8 cellular contexts compared by ENCODE assay signal in genomic region chr17:33927732-33928133, GRCh38.
DNase-seq lines count a peak whose midpoint lies in the region; ATAC-seq, FAIRE-seq and TF ChIP-seq lines count a peak whose summit lies in the region.

No MANE protein-coding gene starts in this region.

- no peak for ATAC-seq in sciatic nerve
- no peak for ATAC-seq in GM18517 (IDR thresholded peaks at IDR 0.05; ENCODE audit: unreplicated experiment)
- ATAC-seq in gastrocnemius medialis, result no peak

- H3K27me3 ChIP-seq in gastrocnemius medialis, result no peaks in the 10 kb centered on the region

- in situ Hi-C loops in G401 (cut with HindIII; ENCODE audit: low sequenced_read_pairs) (no loop called here), gastrocnemius medialis (cut with MboI; ENCODE audit: low sequenced_read_pairs in 4 of 4) (loop anchor here in 2 of 4 donors (25.0 kb wide), 2 partner anchors 160 to 210 kb away; no protein-coding TSS in a partner anchor)

- TF ChIP-seq POLR2A in gastrocnemius medialis (IDR thresholded peaks at IDR 0.05), result no peak

- DNase-seq in G401 (ENCODE audit: low spot score) (peak; percentile 72), HPDE6-E6E7 (ENCODE audit: extremely low spot score) (peak; percentile 5), RWPE1 (ENCODE audit: low spot score) (peak; percentile 60), kidney (no peak), sciatic nerve (ENCODE audit: low spot score) (no peak), glomerular visceral epithelial cell (ENCODE audit: extremely low spot score) (no peak), gastrocnemius medialis (no peak)

- no peaks in the 10 kb centered on the region for H3K4me1 ChIP-seq in kidney (ENCODE audit: control insufficient read depth in 1 of 2, insufficient read depth in 1 of 2, low read depth in 1 of 2, low read length in 2 of 2)
- H3K4me1 ChIP-seq in gastrocnemius medialis, result no peaks in the 10 kb centered on the region

- H3K4me3 ChIP-seq in kidney (ENCODE audit: low read length in 2 of 2) (no peak overlapping the region), gastrocnemius medialis (no peak overlapping the region)

- H3K9me3 ChIP-seq in kidney (ENCODE audit: control insufficient read depth in 1 of 2, low read length in 2 of 2) (no peaks in the 10 kb centered on the region), gastrocnemius medialis (no peaks in the 10 kb centered on the region)

- intact Hi-C loops in kidney (cut with DNase I) (no loop called here), sciatic nerve (cut with DNase I) (no loop called here), gastrocnemius medialis (cut with DNase I; ENCODE audit: low total_unique reads) (loop anchor here (5.0 kb wide), 1 partner anchor 220 kb away; no protein-coding TSS in a partner anchor)

- CTCF ChIA-PET in RWPE1 (lab: Yijun Ruan, JAX), result no interaction called here

- H3K9ac ChIP-seq in kidney (ENCODE audit: low read length in 2 of 2), result no peak overlapping the region

- no peak for FAIRE-seq in kidney (lab: Jason Lieb, UNC)

- POLR2A ChIA-PET in RWPE1 (lab: Yijun Ruan, JAX; ENCODE audit: low non-redundant PET), result no interaction called here

- no peaks in the 10 kb centered on the region for H3K36me3 ChIP-seq in kidney (ENCODE audit: control insufficient read depth in 1 of 2, insufficient read depth in 2 of 2, low read length in 2 of 2)
- H3K36me3 ChIP-seq in gastrocnemius medialis, result no peaks in the 10 kb centered on the region

- TF ChIP-seq CTCF in RWPE1 (conservative IDR thresholded peaks at IDR 0.05; ENCODE audit: low read depth) (no peak), kidney (IDR thresholded peaks at IDR 0.05; ENCODE audit: borderline replicate concordance, extremely low read depth, insufficient read depth) (peak; percentile 16), gastrocnemius medialis (IDR thresholded peaks at IDR 0.05 in 4 of 5, conservative IDR thresholded peaks at IDR 0.05 in 1 of 5) (peak in 1 of 5 experiments; percentile 31)

- H3K27ac ChIP-seq in RWPE1 (no peak overlapping the region), kidney (ENCODE audit: low read depth in 2 of 2, low read length in 2 of 2) (no peak overlapping the region), gastrocnemius medialis (no peak overlapping the region)

Comparison
In these comparisons a context has a peak if more than half of its experiments do, and no peak if none do; other contexts are left out.
1. DNase-seq: peak in G401 (single experiment), HPDE6-E6E7 (single experiment) and RWPE1 (single experiment); none in kidney (single experiment), sciatic nerve (single experiment), glomerular visceral epithelial cell (single experiment) and gastrocnemius medialis (0 of 2).